In the genomic region with DNA sequence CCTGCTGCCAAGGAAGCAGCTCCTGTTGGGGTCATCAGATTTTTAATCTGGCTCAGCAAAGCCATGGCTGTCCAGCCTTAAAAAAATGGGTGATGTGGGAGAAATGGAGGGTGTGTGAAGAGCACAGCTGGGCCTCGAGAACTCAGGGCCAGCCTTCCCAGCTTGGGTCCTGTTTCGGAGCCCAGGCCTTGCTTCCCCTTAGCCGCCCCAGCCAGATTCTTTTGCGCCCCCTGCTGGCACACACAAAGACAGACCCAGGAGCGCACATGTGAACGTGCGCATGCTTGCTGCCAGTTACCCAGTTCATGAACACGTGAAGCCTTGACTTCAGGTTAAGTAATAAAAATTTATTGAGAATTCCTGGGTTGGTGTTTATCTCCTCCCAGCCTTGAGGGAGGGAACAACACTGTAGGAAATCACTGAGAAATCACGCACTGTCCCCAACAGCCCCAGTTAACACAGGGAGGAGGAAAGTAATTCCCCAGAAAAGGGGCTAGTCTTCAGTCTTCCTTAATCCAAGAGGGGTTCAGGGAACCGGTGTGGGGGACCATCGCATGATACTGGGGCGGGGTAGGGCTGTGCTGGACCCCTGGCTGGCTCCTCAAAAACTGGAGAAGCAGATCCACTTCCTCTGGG, we compare ENCODE assay signal across 8 cellular contexts. TPM values are rescaled to one million over a fixed set of nuclear protein-coding genes. Genes with fewer than 3 reads are reported as not detected.
A peak's percentile ranks its signal among the peaks of the same experiment; 100 is the strongest.
DNase-seq lines count a peak whose midpoint lies in the region; ATAC-seq lines count a peak whose summit lies in the region.

No MANE protein-coding gene starts in this region.

- DNase-seq in EL (peak; percentile 78), NCI-H2227 (lab: John Stamatoyannopoulos, UW; ENCODE audit: unreplicated experiment) (peak; percentile 83), cerebellum (ENCODE audit: low spot score) (peak; percentile 83), left kidney (ENCODE audit: low read depth, low spot score) (peak; percentile 94)
- peak; percentile 90 to 93 for DNase-seq in stimulated activated CD4-positive, alpha-beta T cell treated with anti-CD3 and anti-CD28 coated beads, Interleukin-2, amount 100 ng/mL, for 24 hours

- peak; percentile 49 for ATAC-seq in HG02852 (IDR thresholded peaks at IDR 0.05; ENCODE audit: unreplicated experiment)
- ATAC-seq in activated CD4-positive, CD25-positive, alpha-beta regulatory T cell treated with anti-CD3 and anti-CD28 coated beads, Interleukin-2, amount 50 U/mL, for 24 hours, result peak; percentile 37 to 46
- no peak for ATAC-seq in GM18873 (IDR thresholded peaks at IDR 0.05; ENCODE audit: low FRiP score, unreplicated experiment)

RNA-seq across cellular contexts. Expression of a gene that starts 5.3 kb away (rescaled TPM):
- 74.0 TPM for total RNA-seq in cerebellum

RNA-seq across cellular contexts. Expression of a gene that starts 5.6 kb away (rescaled TPM):
- total RNA-seq in cerebellum, result 23.3 TPM

RNA-seq across cellular contexts. Expression of a gene that starts 14.0 kb away (rescaled TPM):
- 2.9 TPM for total RNA-seq in cerebellum

RNA-seq across cellular contexts. Expression of a gene that starts 21.3 kb away (rescaled TPM):
- total RNA-seq in cerebellum, result 131 TPM

RNA-seq across cellular contexts. Expression of a gene that starts 21.5 kb away (rescaled TPM):
- not detected for total RNA-seq in cerebellum
